29 cellular contexts compared by ENCODE assay signal in genomic region chr2:68559692-68560091, GRCh38.
"Had no signal": no experiment of that assay in that cellular context is flagged by ENCODE, and none has a peak within 500 bp of the region (broad histone marks: within the 10 kb centered on the region; RNA-seq: fewer than 3 reads in every experiment).

No MANE protein-coding gene starts in this region.

- H3K9me3 Mint-ChIP-seq: dendritic cell treated with granulocyte-macrophage colony-stimulating factor and Interleukin-4, amounts not matched to agents 40 ng/mL and 50 ng/mL, for 4 days; effector memory CD8-positive, alpha-beta T cell; endodermal cell had no signal

- H3K27ac Mint-ChIP-seq: dendritic cell treated with granulocyte-macrophage colony-stimulating factor and Interleukin-4, amounts not matched to agents 40 ng/mL and 50 ng/mL, for 4 days; endodermal cell had no signal

- DNase-seq: colonic mucosa; cortex of kidney; dermis blood vessel endothelial cell; dorsolateral prefrontal cortex; effector CD4-positive, alpha-beta T cell; effector CD8-positive, alpha-beta T cell; effector memory CD4-positive, alpha-beta T cell; effector memory CD8-positive, alpha-beta T cell; endodermal cell; erythroblast; esophagus squamous epithelium; foreskin fibroblast; foreskin keratinocyte; foreskin melanocyte; gastrocnemius medialis; glutamatergic neuron; head of caudate nucleus; heart left ventricle; heart right ventricle had no signal

- H3K4me3 Mint-ChIP-seq: dendritic cell treated with granulocyte-macrophage colony-stimulating factor and Interleukin-4, amounts not matched to agents 40 ng/mL and 50 ng/mL, for 4 days; effector memory CD8-positive, alpha-beta T cell; endodermal cell had no signal

- H3K4me1 ChIP-seq: colonic mucosa, esophagus muscularis mucosa, gastrocnemius medialis, gastroesophageal sphincter, heart left ventricle, heart right ventricle had no signal

- FAIRE-seq: colon, endometrium, endothelial cell of umbilical vein, frontal cortex had no signal

- H3K4me3 ChIP-seq: colonic mucosa, coronary artery, dorsolateral prefrontal cortex, esophagus muscularis mucosa, esophagus squamous epithelium, gastrocnemius medialis, gastroesophageal sphincter, heart left ventricle, heart right ventricle had no signal

- H3K27ac ChIP-seq: colonic mucosa, coronary artery, dorsolateral prefrontal cortex, epithelial cell of prostate, esophagus muscularis mucosa, esophagus squamous epithelium, foreskin keratinocyte, gastrocnemius medialis, gastroesophageal sphincter, heart left ventricle, heart right ventricle had no signal

- ATAC-seq: effector memory CD8-positive, alpha-beta T cell; esophagus mucosa; foreskin keratinocyte; gastrocnemius medialis; gastroesophageal sphincter; heart left ventricle; heart right ventricle had no signal

- H3K27me3 ChIP-seq: colonic mucosa, dorsolateral prefrontal cortex, esophagus muscularis mucosa, esophagus squamous epithelium, foreskin keratinocyte, gastrocnemius medialis, gastroesophageal sphincter, heart left ventricle, heart right ventricle had no signal

- H3K36me3 ChIP-seq: colonic mucosa, esophagus muscularis mucosa, esophagus squamous epithelium, gastrocnemius medialis, gastroesophageal sphincter, heart left ventricle, heart right ventricle had no signal

- H3K9me3 ChIP-seq: colonic mucosa, esophagus muscularis mucosa, esophagus squamous epithelium, gastrocnemius medialis, gastroesophageal sphincter, heart left ventricle, heart right ventricle had no signal

- H3K27me3 Mint-ChIP-seq: dendritic cell treated with granulocyte-macrophage colony-stimulating factor and Interleukin-4, amounts not matched to agents 40 ng/mL and 50 ng/mL, for 4 days; effector memory CD8-positive, alpha-beta T cell had no signal
